8 cellular contexts compared by ENCODE assay signal in genomic region chr19:16659832-16660708, GRCh38. TPM values are rescaled to one million over a fixed set of nuclear protein-coding genes. Genes with fewer than 3 reads are reported as not detected.
DNase-seq lines count a peak whose midpoint lies in the region; ATAC-seq lines count a peak whose summit lies in the region.

Gene SMIM7, minus strand, starts transcription at chr19:16660144. Its CDS starts 34 bp downstream, at chr19:16660110.

- CTCF ChIA-PET in activated CD4-positive, alpha-beta T cell treated with anti-CD3 and anti-CD28 coated beads, Interleukin-2, amount 10 ng/mL, durations not matched to agents 7 days and 5 days (lab: Charles Lee): interaction anchor here (1.0 to 1.5 kb wide), 4 partner anchors 12 to 622 kb away, joined by 3 to 4 read pairs (median 3); no protein-coding TSS in a partner anchor

- H3K4me1 Mint-ChIP-seq in activated CD4-positive, alpha-beta T cell treated with anti-CD3 and anti-CD28 coated beads, Interleukin-2, amount 10 ng/mL, durations not matched to agents 7 days and 5 days: peaks cover 54% of the 10 kb centered on the region

- peak within 1 kb of the TSS; percentile 97 for H3K4me3 Mint-ChIP-seq in activated CD4-positive, alpha-beta T cell treated with anti-CD3 and anti-CD28 coated beads, Interleukin-2, amount 10 ng/mL, durations not matched to agents 7 days and 5 days

- peak within 1 kb of the TSS; percentile 95 for H3K27ac Mint-ChIP-seq in activated CD4-positive, alpha-beta T cell treated with anti-CD3 and anti-CD28 coated beads, Interleukin-2, amount 10 ng/mL, durations not matched to agents 7 days and 5 days

- intact Hi-C loops in left colon (cut with DNase I, micrococcal nuclease): no loop called here

- H3K27me3 Mint-ChIP-seq in activated CD4-positive, alpha-beta T cell treated with anti-CD3 and anti-CD28 coated beads, Interleukin-2, amount 10 ng/mL, durations not matched to agents 7 days and 5 days: peaks cover 17% of the 10 kb centered on the region

- DNase-seq in C1 segment of cervical spinal cord (lab: John Stamatoyannopoulos, UW): peak; percentile 72 to 100 (median 96)
- peak; percentile 99 for DNase-seq in NCI-H69 (lab: John Stamatoyannopoulos, UW)
- peak; percentile 99 for DNase-seq in activated CD4-positive, alpha-beta T cell treated with anti-CD3 and anti-CD28 coated beads, Interleukin-2, amount 10 ng/mL, durations not matched to agents 7 days and 5 days
- peak; percentile 84 for DNase-seq in cortex of kidney (lab: John Stamatoyannopoulos, UW)
- peak; percentile 98 to 99 for DNase-seq in left colon
- peak; percentile 99 for DNase-seq in stimulated activated CD4-positive, alpha-beta T cell treated with anti-CD3 and anti-CD28 coated beads, Interleukin-1b, Interleukin-23, amount 100 ng/mL, for 48 hours

- no peaks in the 10 kb centered on the region for H3K9me3 Mint-ChIP-seq in activated CD4-positive, alpha-beta T cell treated with anti-CD3 and anti-CD28 coated beads, Interleukin-2, amount 10 ng/mL, durations not matched to agents 7 days and 5 days

- ATAC-seq in GM19328 (IDR thresholded peaks at IDR 0.05; ENCODE audit: unreplicated experiment) (peak; percentile 75), HG03520 (IDR thresholded peaks at IDR 0.05; ENCODE audit: unreplicated experiment) (peak; percentile 88), left colon (peak; percentile 92)

- peaks cover 32% of the 10 kb centered on the region for H3K36me3 Mint-ChIP-seq in activated CD4-positive, alpha-beta T cell treated with anti-CD3 and anti-CD28 coated beads, Interleukin-2, amount 10 ng/mL, durations not matched to agents 7 days and 5 days (ENCODE audit: low read depth)

- POLR2A ChIA-PET in activated CD4-positive, alpha-beta T cell treated with anti-CD3 and anti-CD28 coated beads, Interleukin-2, amount 10 ng/mL, durations not matched to agents 7 days and 5 days (lab: Charles Lee): no interaction called here

RNA-seq across cellular contexts. Expression of gene SMIM7, which starts in this region (rescaled TPM):
- 10 to 100 TPM; 58.4 to 59.6 TPM for total RNA-seq in activated CD4-positive, alpha-beta T cell treated with anti-CD3 and anti-CD28 coated beads, Interleukin-2, amount 10 ng/mL, durations not matched to agents 7 days and 5 days
- total RNA-seq in left colon: 10 to 100 TPM; 70.7 to 75.0 TPM

Comparison
In these comparisons a context has a peak if more than half of its experiments do, and no peak if none do; other contexts are left out.
1. Peak in every context shown above with its lines: DNase-seq and ATAC-seq.